1 cellular context compared by ENCODE assay signal in genomic region chr14:94132285-94132887, GRCh38.
A peak's percentile ranks its signal among the peaks of the same experiment; 100 is the strongest.
TF ChIP-seq lines count a peak whose summit lies in the region.

No MANE protein-coding gene starts in this region.

TF ChIP-seq in HepG2, 621 proteins besides CTCF, POLR2A, EP300 and RAD21:
- TF ChIP-seq MAFF (IDR thresholded peaks at IDR 0.05; ENCODE audit: low read depth, low read length) (0 out of 2 replicates have a peak, but pooled peaks have one; percentile 28), ZNF749 (CRISPR knock-in tag; IDR thresholded peaks at IDR 0.05; ENCODE audit: borderline replicate concordance) (no peak), ARID3A (IDR thresholded peaks at IDR 0.05; ENCODE audit: low read depth, low read length) (peak; percentile 43; the same call in 1 of the 2 replicates), ZNF652 (CRISPR knock-in tag; IDR thresholded peaks at IDR 0.05; ENCODE audit: borderline replicate concordance, low read depth) (peak; percentile 32; the same call in 1 of the 2 replicates), STAG1 (CRISPR knock-in tag; IDR thresholded peaks at IDR 0.05) (peak; percentile 68), HMGXB4 (CRISPR knock-in tag; IDR thresholded peaks at IDR 0.05; ENCODE audit: borderline replicate concordance in 1 of 2, low read depth in 1 of 2) (0 out of 4 replicates have a peak, but pooled peaks of 1 of the 2 experiments have one; percentile 26), KDM6A (CRISPR knock-in tag; IDR thresholded peaks at IDR 0.05; ENCODE audit: low read depth) (no peak), MAFK (conservative IDR thresholded peaks at IDR 0.05 in 1 of 2, IDR thresholded peaks at IDR 0.05 in 1 of 2; ENCODE audit: low read length in 2 of 2) (0 out of 4 replicates have a peak, but pooled peaks have one; percentile 12 to 19), ZNF468 (CRISPR knock-in tag; IDR thresholded peaks at IDR 0.05) (no peak), SP1 (IDR thresholded peaks at IDR 0.05) (no peak), SP1 (CRISPR knock-in tag; IDR thresholded peaks at IDR 0.05) (no peak), SMC3 (IDR thresholded peaks at IDR 0.05; ENCODE audit: low read length) (peak; percentile 58)
